Comparison of ENCODE assay signal across 11 cellular contexts in genomic region chr9:128704356-128704670, GRCh38. TPM values are rescaled to one million over a fixed set of nuclear protein-coding genes. Genes with fewer than 3 reads are reported as not detected.
DNase-seq lines count a peak whose midpoint lies in the region; ATAC-seq and TF ChIP-seq lines count a peak whose summit lies in the region.
"Had no signal": no experiment of that assay in that cellular context is flagged by ENCODE, and none has a peak within 500 bp of the region (broad histone marks: within the 10 kb centered on the region; RNA-seq: fewer than 3 reads in every experiment).

No MANE protein-coding gene starts in this region.

- H3K4me1 Mint-ChIP-seq in stimulated activated naive CD8-positive, alpha-beta T cell treated with anti-CD3 and anti-CD28 coated beads, Interleukin-15, Interleukin-2, amounts not matched to agents 100 ng/mL and 50 ng/mL, for 24 hours (ENCODE audit: low read depth): peaks cover 13% of the 10 kb centered on the region
- peaks cover 19% of the 10 kb centered on the region for H3K4me1 Mint-ChIP-seq in central memory CD8-positive, alpha-beta T cell
- H3K4me1 Mint-ChIP-seq in nephron progenitor cell: peaks cover 12% of the 10 kb centered on the region

- H3K4me3 Mint-ChIP-seq in stimulated activated naive CD8-positive, alpha-beta T cell treated with anti-CD3 and anti-CD28 coated beads, Interleukin-15, Interleukin-2, amounts not matched to agents 100 ng/mL and 50 ng/mL, for 24 hours: peak overlapping the region; percentile 26
- peak overlapping the region; percentile 87 for H3K4me3 Mint-ChIP-seq in central memory CD8-positive, alpha-beta T cell
- peak overlapping the region; percentile 87 for H3K4me3 Mint-ChIP-seq in nephron progenitor cell

- TF ChIP-seq CTCF in nephron progenitor cell (IDR thresholded peaks at IDR 0.05) (no peak), BE2C (IDR thresholded peaks at IDR 0.05; ENCODE audit: low read depth, low read length) (no peak), adrenal gland (IDR thresholded peaks at IDR 0.05) (no peak)

- H3K36me3 Mint-ChIP-seq in stimulated activated naive CD8-positive, alpha-beta T cell treated with anti-CD3 and anti-CD28 coated beads, Interleukin-15, Interleukin-2, amounts not matched to agents 100 ng/mL and 50 ng/mL, for 24 hours (ENCODE audit: low read depth): no peaks in the 10 kb centered on the region
- peaks cover 9% of the 10 kb centered on the region for H3K36me3 Mint-ChIP-seq in central memory CD8-positive, alpha-beta T cell (ENCODE audit: insufficient read depth)
- H3K36me3 Mint-ChIP-seq in nephron progenitor cell (ENCODE audit: low read depth): no peaks in the 10 kb centered on the region

- intact Hi-C loops in adrenal gland (cut with DNase I): no loop called here

- H3K36me3 ChIP-seq in BE2C (peaks cover 16% of the 10 kb centered on the region), adrenal gland (replicated peaks in 1 of 2) (no peaks in the 10 kb centered on the region)

- TF ChIP-seq POLR2A in adrenal gland (IDR thresholded peaks at IDR 0.05): no peak

- no peaks in the 10 kb centered on the region for H3K27me3 Mint-ChIP-seq in stimulated activated naive CD8-positive, alpha-beta T cell treated with anti-CD3 and anti-CD28 coated beads, Interleukin-15, Interleukin-2, amounts not matched to agents 100 ng/mL and 50 ng/mL, for 24 hours
- H3K27me3 Mint-ChIP-seq in central memory CD8-positive, alpha-beta T cell: no peaks in the 10 kb centered on the region
- H3K27me3 Mint-ChIP-seq in nephron progenitor cell (ENCODE audit: low read depth, poor library complexity): peaks cover 3% of the 10 kb centered on the region

- H3K9me3 ChIP-seq in BE2C: no peaks in the 10 kb centered on the region
- H3K9me3 ChIP-seq in adrenal gland (replicated peaks in 1 of 3): no peaks in the 10 kb centered on the region

- H3K9me3 Mint-ChIP-seq in stimulated activated naive CD8-positive, alpha-beta T cell treated with anti-CD3 and anti-CD28 coated beads, Interleukin-15, Interleukin-2, amounts not matched to agents 100 ng/mL and 50 ng/mL, for 24 hours: no peaks in the 10 kb centered on the region
- H3K9me3 Mint-ChIP-seq in central memory CD8-positive, alpha-beta T cell: no peaks in the 10 kb centered on the region
- no peaks in the 10 kb centered on the region for H3K9me3 Mint-ChIP-seq in nephron progenitor cell
- H3K9me3 Mint-ChIP-seq: stimulated activated effector memory CD8-positive, alpha-beta T cell treated with anti-CD3 and anti-CD28 coated beads, Interleukin-12 subunit alpha, Interleukin-12 subunit beta, amount 100 ng/mL, for 72 hours had no signal

- H3K27ac Mint-ChIP-seq in stimulated activated naive CD8-positive, alpha-beta T cell treated with anti-CD3 and anti-CD28 coated beads, Interleukin-15, Interleukin-2, amounts not matched to agents 100 ng/mL and 50 ng/mL, for 24 hours: no peak overlapping the region
- no peak overlapping the region for H3K27ac Mint-ChIP-seq in central memory CD8-positive, alpha-beta T cell (ENCODE audit: low read depth)
- H3K27ac Mint-ChIP-seq in nephron progenitor cell: no peak overlapping the region
- H3K27ac Mint-ChIP-seq: stimulated activated effector memory CD8-positive, alpha-beta T cell treated with anti-CD3 and anti-CD28 coated beads, Interleukin-12 subunit alpha, Interleukin-12 subunit beta, amount 100 ng/mL, for 72 hours had no signal

- H3K4me1 ChIP-seq in BE2C (no peaks in the 10 kb centered on the region), adrenal gland (replicated peaks in 1 of 2) (peaks cover 0 to 6% of the 10 kb centered on the region in 2 donors)

- no peak for DNase-seq in stimulated activated naive CD8-positive, alpha-beta T cell treated with anti-CD3 and anti-CD28 coated beads, Interleukin-15, Interleukin-2, amounts not matched to agents 100 U/mL and 50 U/mL, for 24 hours
- no peak for DNase-seq in central memory CD8-positive, alpha-beta T cell (ENCODE audit: low spot score in 2 of 2)
- DNase-seq in nephron progenitor cell: no peak
- DNase-seq in BE2C: no peak
- DNase-seq in DMS79 (lab: John Stamatoyannopoulos, UW): no peak
- no peak for DNase-seq in adrenal gland
- DNase-seq: NCI-H526, RPMI8226 had no signal

- no peak for ATAC-seq in stimulated activated naive CD8-positive, alpha-beta T cell treated with anti-CD3 and anti-CD28 coated beads, Interleukin-15, Interleukin-2, amounts not matched to agents 100 U/mL and 50 U/mL, for 24 hours
- ATAC-seq in central memory CD8-positive, alpha-beta T cell (replicated peaks; ENCODE audit: extremely low read depth, poor library complexity, severe bottlenecking): no peak
- ATAC-seq in GM19351 (IDR thresholded peaks at IDR 0.05; ENCODE audit: unreplicated experiment): no peak
- ATAC-seq: stimulated activated effector memory CD8-positive, alpha-beta T cell treated with anti-CD3 and anti-CD28 coated beads, Interleukin-12 subunit alpha, Interleukin-12 subunit beta, amount 100 ng/mL, for 72 hours had no signal

- H3K4me3 ChIP-seq in BE2C (ENCODE audit: low read depth, low read length) (no peak overlapping the region), adrenal gland (no peak overlapping the region)

- H3K27ac ChIP-seq in adrenal gland: peak overlapping the region in 2 of 5 donors; percentile 3 to 34

- H3K27me3 ChIP-seq in BE2C (no peaks in the 10 kb centered on the region), adrenal gland (no peaks in the 10 kb centered on the region)

- 88 to 93% (median 92%) methylated on average over 5 of the region's 5 CpGs; no CpG with 5 or more reads in 1 of the 4 donors for WGBS in adrenal gland, 4 donors

RNA-seq across cellular contexts. Expression of gene PKN3, which starts 2.0 kb away (rescaled TPM):
- polyA plus RNA-seq in BE2C (2012; ENCODE audit: insufficient read depth, insufficient read length, low read depth): 8.3 TPM
- total RNA-seq in adrenal gland: 1 to 10 TPM; 1.6 to 6.3 (median 4.1) TPM
- polyA plus RNA-seq in adrenal gland: 1 to 10 TPM in 2 of 3 donors, under 1 TPM in 1; 0.90 to 8.6 (median 8.1) TPM

RNA-seq across cellular contexts. Expression of gene SET, which starts 15.3 kb away (rescaled TPM):
- 442 TPM for polyA plus RNA-seq in BE2C (2012; ENCODE audit: insufficient read depth, insufficient read length, low read depth)
- 100 to 1,000 TPM; 122 to 285 (median 184) TPM for total RNA-seq in adrenal gland
- polyA plus RNA-seq in adrenal gland: 100 to 1,000 TPM in 2 of 3 donors, 10 to 100 TPM in 1; 62.1 to 352 (median 105) TPM

RNA-seq across cellular contexts. Expression of gene ZDHHC12, which starts 19.6 kb away (rescaled TPM):
- 13.5 TPM for polyA plus RNA-seq in BE2C (2012; ENCODE audit: insufficient read depth, insufficient read length, low read depth)
- 10 to 100 TPM; 15.5 to 97.4 (median 29.0) TPM for total RNA-seq in adrenal gland
- polyA plus RNA-seq in adrenal gland: 10 to 100 TPM in 2 of 3 donors, 1 to 10 TPM in 1; 1.6 to 64.8 (median 33.1) TPM

RNA-seq across cellular contexts. Expression of gene DYNC2I2, which starts 47.7 kb away (rescaled TPM):
- polyA plus RNA-seq in BE2C (2012; ENCODE audit: insufficient read depth, insufficient read length, low read depth): 84.7 TPM
- total RNA-seq in adrenal gland: 100 to 1,000 TPM in 2 of 8 donors, 10 to 100 TPM in 6; 23.1 to 192 (median 83.2) TPM
- 100 to 1,000 TPM in 1 of 3 donors, 10 to 100 TPM in 1, 1 to 10 TPM in 1; 7.5 to 119 (median 91.6) TPM for polyA plus RNA-seq in adrenal gland

Comparison
In these comparisons a context has a peak if more than half of its experiments do, and no peak if none do; other contexts are left out.
1. H3K4me3 Mint-ChIP-seq: peak in every context shown above with its lines; median percentile 87 in central memory CD8-positive, alpha-beta T cell; 87 in nephron progenitor cell; 26 in stimulated activated naive CD8-positive, alpha-beta T cell treated with anti-CD3 and anti-CD28 coated beads, Interleukin-15, Interleukin-2, amounts not matched to agents 100 ng/mL and 50 ng/mL, for 24 hours.